ENCODE assay signal across 22 cellular contexts in the genomic region with DNA sequence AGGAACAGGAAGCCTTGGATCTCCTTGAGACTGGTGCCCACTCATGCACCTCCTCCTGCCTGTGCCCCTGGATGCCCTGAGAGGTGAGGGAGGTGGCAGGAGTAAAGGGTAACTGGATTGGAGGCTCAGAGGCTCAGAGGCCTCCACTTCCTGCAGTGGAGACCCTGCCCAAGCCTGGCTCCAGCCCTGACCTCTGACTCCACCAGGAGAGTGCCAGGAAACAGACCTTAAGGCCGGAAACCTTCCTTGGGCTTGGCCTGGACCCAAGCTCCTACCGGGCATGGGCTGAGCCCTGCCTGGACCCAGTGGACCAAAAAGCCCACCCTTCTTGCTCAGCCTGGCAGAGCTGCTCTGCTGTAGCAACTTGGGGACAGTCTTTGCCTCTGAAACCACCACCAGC. TPM values are rescaled to one million over a fixed set of nuclear protein-coding genes. Genes with fewer than 3 reads are reported as not detected.
DNase-seq lines count a peak whose midpoint lies in the region; ATAC-seq and TF ChIP-seq lines count a peak whose summit lies in the region.
"Had no signal": no experiment of that assay in that cellular context is flagged by ENCODE, and none has a peak within 500 bp of the region (broad histone marks: within the 10 kb centered on the region; RNA-seq: fewer than 3 reads in every experiment).

No MANE protein-coding gene starts in this region.

- POLR2A ChIA-PET in Panc1 (lab: Charles Lee) = interaction anchor here (0.6 kb wide), 1 partner anchor 49 kb away, joined by 4 read pairs; no protein-coding TSS in a partner anchor

- intact Hi-C loops in Panc1 (cut with micrococcal nuclease; ENCODE audit: unreplicated experiment) = no loop called here

- no TSS peak for BruUV-seq in Panc1 (replicated peaks; lab: Mats Ljungman, UMichigan)

- H3K4me1 ChIP-seq in BLaER1 = peaks cover 52% of the 10 kb centered on the region
- peaks cover 15% of the 10 kb centered on the region for H3K4me1 ChIP-seq in Panc1 (ENCODE audit: control insufficient read depth, insufficient read depth, low read length)
- H3K4me1 ChIP-seq in gastroesophageal sphincter = peaks cover 0 to 25% (median 13%) of the 10 kb centered on the region in 3 donors
- peaks cover 0 to 3% of the 10 kb centered on the region in 2 donors for H3K4me1 ChIP-seq in neuronal stem cell (ENCODE audit: control insufficient read depth in 2 of 2, insufficient read depth in 1 of 2, low read depth in 1 of 2, low read length in 2 of 2)
- H3K4me1 ChIP-seq in HAP-1 = no peaks in the 10 kb centered on the region; the same call in 1 of the 2 replicates

- H3K23ac ChIP-seq in neuronal stem cell (ENCODE audit: low read depth, low read length, poor library complexity) = no peak overlapping the region

- CTCF ChIA-PET in Panc1 (lab: Charles Lee) = interaction anchor here (0.6 kb wide), 1 partner anchor 299 kb away, joined by 3 read pairs; no protein-coding TSS in a partner anchor

- no CpG with 5 or more reads among the region's 2 CpGs for WGBS in gastroesophageal sphincter (ENCODE audit: low coverage in 1 of 2), 2 donors
- WGBS in neuronal stem cell (ENCODE audit: extremely low coverage in 2 of 2, insufficient read length in 2 of 2, insufficient replicate concordance in 1 of 2), 2 donors = no CpG with 5 or more reads among the region's 2 CpGs

- H3K27me3 ChIP-seq in BLaER1 (no peaks in the 10 kb centered on the region), Panc1 (ENCODE audit: control insufficient read depth, insufficient read depth, low read length) (no peaks in the 10 kb centered on the region), gastroesophageal sphincter (no peaks in the 10 kb centered on the region), neuronal stem cell (ENCODE audit: control insufficient read depth in 3 of 3, insufficient read depth in 3 of 3, low read depth in 1 of 3, low read length in 3 of 3) (no peaks in the 10 kb centered on the region), HAP-1 (ENCODE audit: low read depth) (no peaks in the 10 kb centered on the region)

- no peak overlapping the region for H2BK12ac ChIP-seq in neuronal stem cell (ENCODE audit: low read length)

- no peak overlapping the region for H3K4ac ChIP-seq in neuronal stem cell (ENCODE audit: low read length)

- H3K4me3 ChIP-seq in BLaER1 (no peak overlapping the region), Panc1 (ENCODE audit: low read depth in 2 of 2, low read length in 2 of 2) (no peak overlapping the region), gastroesophageal sphincter (no peak overlapping the region), neuronal stem cell (ENCODE audit: low read length in 2 of 2) (no peak overlapping the region), HAP-1 (no peak overlapping the region)

- H3K4me2 ChIP-seq in BLaER1 (peak overlapping the region; percentile 24; the same call in 1 of the 2 replicates), neuronal stem cell (ENCODE audit: insufficient read depth, low read length, poor library complexity, severe bottlenecking) (no peak overlapping the region)

- H3K27ac ChIP-seq in BLaER1 (peak overlapping the region; percentile 14), Panc1 (ENCODE audit: low read length) (peak overlapping the region; percentile 45), gastroesophageal sphincter (peak overlapping the region in 2 of 4 donors; percentile 7 to 16), neuronal stem cell (replicated peaks; ENCODE audit: low read length) (no peak overlapping the region)

- TF ChIP-seq CTCF in Panc1 (IDR thresholded peaks at IDR 0.05) (no peak), gastroesophageal sphincter (IDR thresholded peaks at IDR 0.05) (no peak)

- H4K20me1 ChIP-seq in BLaER1 = no peaks in the 10 kb centered on the region

- peak overlapping the region; percentile 41 for H3K18ac ChIP-seq in neuronal stem cell (ENCODE audit: low read length)

- H2AK5ac ChIP-seq in neuronal stem cell (ENCODE audit: low read depth, low read length) = no peak overlapping the region

- H2AFZ ChIP-seq in neuronal stem cell (ENCODE audit: low read length) = no peak overlapping the region

- peak overlapping the region; percentile 69 for H2BK15ac ChIP-seq in neuronal stem cell (ENCODE audit: low read length)

- no peak overlapping the region for H3K14ac ChIP-seq in neuronal stem cell (ENCODE audit: low read length)

- H3K79me1 ChIP-seq in neuronal stem cell (ENCODE audit: low read depth, low read length) = no peaks in the 10 kb centered on the region

- no peak for TF ChIP-seq POLR2A in gastroesophageal sphincter (IDR thresholded peaks at IDR 0.05)

- H3K9ac ChIP-seq in BLaER1 (0 out of 2 replicates have a peak overlapping the region, but pooled peaks have one; percentile 34), neuronal stem cell (ENCODE audit: low read depth, low read length, poor library complexity) (peak overlapping the region; percentile 10)

- ATAC-seq in Panc1 (no peak), gastroesophageal sphincter (peak; percentile 39)

- H2BK5ac ChIP-seq in neuronal stem cell (ENCODE audit: low read length) = peak overlapping the region; percentile 54

- H4K91ac ChIP-seq in neuronal stem cell (ENCODE audit: low read depth, low read length, poor library complexity) = no peak overlapping the region

- DNase-seq in Panc1 (ENCODE audit: low read depth, low spot score) = no peak
- DNase-seq in neuronal stem cell (ENCODE audit: low spot score) = no peak
- no peak for DNase-seq in NCI-H1048 (lab: John Stamatoyannopoulos, UW)
- no peak for DNase-seq in DMS153 (lab: John Stamatoyannopoulos, UW)
- no peak for DNase-seq in HAP-1 (ENCODE audit: low spot score in 2 of 2)
- DNase-seq in NCI-H1105 treated with DMSO at 0.1 percent for 48 hours (lab: John Stamatoyannopoulos, UW) = no peak
- DNase-seq: AML-193, DMS79, Karpas-422, MV-4-11, NCI-H1417, NCI-H1694 treated with DMSO at 0.1 percent for 48 hours, NCI-H446, NCI-H526, SHP77 had no signal

- in situ Hi-C loops in Panc1 (cut with HindIII; ENCODE audit: low pct_unique_long_range_greater_than_20kb, low sequenced_read_pairs) = no loop called here
- in situ Hi-C loops in HAP-1 (cut with MboI; ENCODE audit: low sequenced_read_pairs) = no loop called here

- H2BK120ac ChIP-seq in neuronal stem cell (ENCODE audit: low read depth, low read length) = no peak overlapping the region

- H3K36me3 ChIP-seq in BLaER1 (no peaks in the 10 kb centered on the region), Panc1 (ENCODE audit: control insufficient read depth, insufficient read depth, low read length) (no peaks in the 10 kb centered on the region), gastroesophageal sphincter (no peaks in the 10 kb centered on the region), neuronal stem cell (replicated peaks in 1 of 2; ENCODE audit: control insufficient read depth in 2 of 2, insufficient read depth in 2 of 2, low read length in 2 of 2) (no peaks in the 10 kb centered on the region), HAP-1 (replicated peaks) (no peaks in the 10 kb centered on the region)

- no peak overlapping the region for H4K8ac ChIP-seq in neuronal stem cell (ENCODE audit: low read depth, low read length)

- H3K9me3 ChIP-seq in BLaER1 = no peaks in the 10 kb centered on the region
- H3K9me3 ChIP-seq in Panc1 (ENCODE audit: control insufficient read depth, insufficient read depth, low read depth, low read length) = no peaks in the 10 kb centered on the region
- H3K9me3 ChIP-seq in gastroesophageal sphincter = no peaks in the 10 kb centered on the region
- H3K9me3 ChIP-seq in neuronal stem cell (replicated peaks in 1 of 2; ENCODE audit: control insufficient read depth in 2 of 2, insufficient read depth in 1 of 2, low read depth in 1 of 2, low read length in 2 of 2) = no peaks in the 10 kb centered on the region
- no peaks in the 10 kb centered on the region for H3K9me3 ChIP-seq in HAP-1

- TF ChIP-seq EP300 in gastroesophageal sphincter (IDR thresholded peaks at IDR 0.05) = no peak

RNA-seq across cellular contexts. Expression of a gene that starts 15.0 kb away (rescaled TPM):
- total RNA-seq in Panc1 (2021; ENCODE audit: unreplicated experiment) = 3.4 TPM
- not detected for polyA plus RNA-seq in Panc1 (2012; ENCODE audit: insufficient read length)
- total RNA-seq in gastroesophageal sphincter = not detected
- polyA plus RNA-seq in neuronal stem cell (2013, experiment 1 of 2) = not detected
- not detected for polyA plus RNA-seq in neuronal stem cell (2013, experiment 2 of 2)
- total RNA-seq: A172, M059J, RPMI7951 had no signal
- polyA plus RNA-seq: AG04450, CD14-positive monocyte had no signal

RNA-seq across cellular contexts. Expression of a gene that starts 24.7 kb away (rescaled TPM):
- 171 TPM for total RNA-seq in Panc1 (2021; ENCODE audit: unreplicated experiment)
- polyA plus RNA-seq in Panc1 (2012; ENCODE audit: insufficient read length) = 324 TPM
- total RNA-seq in gastroesophageal sphincter = 1,000 to 10,000 TPM in 1 of 4 donors, 100 to 1,000 TPM in 3; 311 to 1,021 (median 351) TPM
- polyA plus RNA-seq in neuronal stem cell (2013, experiment 1 of 2) = 11.0 TPM
- polyA plus RNA-seq in neuronal stem cell (2013, experiment 2 of 2) = 10.9 TPM
- polyA plus RNA-seq: CD14-positive monocyte had no signal

RNA-seq across cellular contexts. Expression of a gene that starts 39.7 kb away (rescaled TPM):
- total RNA-seq in Panc1 (2021; ENCODE audit: unreplicated experiment) = 5.9 TPM
- polyA plus RNA-seq in Panc1 (2012; ENCODE audit: insufficient read length) = not detected
- total RNA-seq in gastroesophageal sphincter = not detected
- polyA plus RNA-seq in neuronal stem cell (2013, experiment 1 of 2) = not detected
- polyA plus RNA-seq in neuronal stem cell (2013, experiment 2 of 2) = not detected
- total RNA-seq: A172, M059J, RPMI7951 had no signal
- polyA plus RNA-seq: AG04450, CD14-positive monocyte had no signal
